23 cellular contexts compared by ENCODE assay signal in genomic region chr10:133466683-133467275, GRCh38. TPM values are rescaled to one million over a fixed set of nuclear protein-coding genes. Genes with fewer than 3 reads are reported as not detected.
DNase-seq lines count a peak whose midpoint lies in the region; ATAC-seq and TF ChIP-seq lines count a peak whose summit lies in the region.
"Had no signal": no experiment of that assay in that cellular context is flagged by ENCODE, and none has a peak within 500 bp of the region (broad histone marks: within the 10 kb centered on the region; RNA-seq: fewer than 3 reads in every experiment).

No MANE protein-coding gene starts in this region.

- H4K91ac ChIP-seq in neuronal stem cell (ENCODE audit: low read depth, low read length, poor library complexity), result no peak overlapping the region

- in situ Hi-C loops in GM13977 (cut with MboI; ENCODE audit: low pct_unique_long_range_greater_than_20kb, low sequenced_read_pairs, unreplicated experiment), result no loop called here

- H3K4me2 ChIP-seq in neuronal stem cell (ENCODE audit: insufficient read depth, low read length, poor library complexity, severe bottlenecking), result no peak overlapping the region

- no peak overlapping the region for H2BK12ac ChIP-seq in neuronal stem cell (ENCODE audit: low read length)

- H3K4ac ChIP-seq in neuronal stem cell (ENCODE audit: low read length), result no peak overlapping the region

- peaks cover 10% of the 10 kb centered on the region for H3K27me3 Mint-ChIP-seq in activated CD4-positive, alpha-beta T cell treated with anti-CD3 and anti-CD28 coated beads, Interleukin-2, amount 10 ng/mL, durations not matched to agents 7 days and 5 days
- no peaks in the 10 kb centered on the region for H3K27me3 Mint-ChIP-seq in activated T-helper 17 cell treated with anti-CD3 and anti-CD28 coated beads, Interleukin-2, amount 50 U/mL, for 72 hours
- H3K27me3 Mint-ChIP-seq in CD4-positive, alpha-beta memory T cell, result no peaks in the 10 kb centered on the region
- H3K27me3 Mint-ChIP-seq: CD4-positive, CD25-positive, alpha-beta regulatory T cell had no signal

- TF ChIP-seq CTCF in GM13977 (IDR thresholded peaks at IDR 0.05; ENCODE audit: extremely low read depth, insufficient read depth, missing control alignments), result no peak

- no peak overlapping the region for H3K4me3 Mint-ChIP-seq in activated CD4-positive, alpha-beta T cell treated with anti-CD3 and anti-CD28 coated beads, Interleukin-2, amount 10 ng/mL, durations not matched to agents 7 days and 5 days
- H3K4me3 Mint-ChIP-seq in activated T-helper 17 cell treated with anti-CD3 and anti-CD28 coated beads, Interleukin-2, amount 50 U/mL, for 72 hours, result no peak overlapping the region
- H3K4me3 Mint-ChIP-seq in CD4-positive, alpha-beta memory T cell, result peak overlapping the region in 1 of 8 donors; percentile 42
- H3K4me3 Mint-ChIP-seq: CD4-positive, CD25-positive, alpha-beta regulatory T cell; HFFc6 had no signal

- H3K9ac ChIP-seq in neuronal stem cell (ENCODE audit: low read depth, low read length, poor library complexity), result no peak overlapping the region

- no peaks in the 10 kb centered on the region for H3K4me1 ChIP-seq in neuronal stem cell (ENCODE audit: control insufficient read depth in 2 of 2, insufficient read depth in 1 of 2, low read depth in 1 of 2, low read length in 2 of 2)
- no peaks in the 10 kb centered on the region for H3K4me1 ChIP-seq in CD4-positive, alpha-beta memory T cell (ENCODE audit: insufficient read depth, low read length)
- H3K4me1 ChIP-seq: BE2C had no signal

- no peak overlapping the region for H2AFZ ChIP-seq in neuronal stem cell (ENCODE audit: low read length)

- H3K27me3 ChIP-seq in neuronal stem cell (ENCODE audit: control insufficient read depth in 3 of 3, insufficient read depth in 3 of 3, low read depth in 1 of 3, low read length in 3 of 3), result no peaks in the 10 kb centered on the region
- no peaks in the 10 kb centered on the region for H3K27me3 ChIP-seq in CD4-positive, alpha-beta memory T cell (ENCODE audit: insufficient read depth, low read length)
- H3K27me3 ChIP-seq: BE2C had no signal

- no peak overlapping the region for H3K4me3 ChIP-seq in neuronal stem cell (ENCODE audit: low read length in 2 of 2)
- no peak overlapping the region for H3K4me3 ChIP-seq in CD4-positive, alpha-beta memory T cell (ENCODE audit: low read length in 2 of 2)
- H3K4me3 ChIP-seq: GM12878 had no signal

- H3K4me1 Mint-ChIP-seq in activated CD4-positive, alpha-beta T cell treated with anti-CD3 and anti-CD28 coated beads, Interleukin-2, amount 10 ng/mL, durations not matched to agents 7 days and 5 days, result no peaks in the 10 kb centered on the region
- H3K4me1 Mint-ChIP-seq in activated T-helper 17 cell treated with anti-CD3 and anti-CD28 coated beads, Interleukin-2, amount 50 U/mL, for 72 hours, result peaks cover 13% of the 10 kb centered on the region
- H3K4me1 Mint-ChIP-seq in CD4-positive, alpha-beta memory T cell, result peaks cover 0 to 16% (median 2%) of the 10 kb centered on the region in 4 donors
- H3K4me1 Mint-ChIP-seq: CD4-positive, CD25-positive, alpha-beta regulatory T cell had no signal

- H2BK15ac ChIP-seq in neuronal stem cell (ENCODE audit: low read length), result no peak overlapping the region

- no peak overlapping the region for H2AK5ac ChIP-seq in neuronal stem cell (ENCODE audit: low read depth, low read length)

- no peak overlapping the region for H3K27ac Mint-ChIP-seq in activated CD4-positive, alpha-beta T cell treated with anti-CD3 and anti-CD28 coated beads, Interleukin-2, amount 10 ng/mL, durations not matched to agents 7 days and 5 days
- peak overlapping the region; percentile 65 for H3K27ac Mint-ChIP-seq in activated T-helper 17 cell treated with anti-CD3 and anti-CD28 coated beads, Interleukin-2, amount 50 U/mL, for 72 hours
- no peak overlapping the region for H3K27ac Mint-ChIP-seq in CD4-positive, alpha-beta memory T cell
- H3K27ac Mint-ChIP-seq: CD4-positive, CD25-positive, alpha-beta regulatory T cell; HFFc6 had no signal

- no peak overlapping the region for H3K14ac ChIP-seq in neuronal stem cell (ENCODE audit: low read length)

- intact Hi-C loops in CD4-positive, alpha-beta memory T cell (cut with micrococcal nuclease), result no loop called here

- no peak overlapping the region for H2BK120ac ChIP-seq in neuronal stem cell (ENCODE audit: low read depth, low read length)

- no peak overlapping the region for H4K8ac ChIP-seq in neuronal stem cell (ENCODE audit: low read depth, low read length)

- no CpG with 5 or more reads among the region's 7 CpGs for WGBS in neuronal stem cell (ENCODE audit: extremely low coverage in 2 of 2, insufficient read length in 2 of 2, insufficient replicate concordance in 1 of 2), 2 donors

- POLR2A ChIA-PET in activated CD4-positive, alpha-beta T cell treated with anti-CD3 and anti-CD28 coated beads, Interleukin-2, amount 10 ng/mL, durations not matched to agents 7 days and 5 days (lab: Charles Lee), result no interaction called here
- POLR2A ChIA-PET in CD4-positive, alpha-beta memory T cell (lab: Charles Lee; ENCODE audit: partially characterized antibody), result no interaction called here

- no peaks in the 10 kb centered on the region for H3K79me1 ChIP-seq in neuronal stem cell (ENCODE audit: low read depth, low read length)

- no peak overlapping the region for H3K27ac ChIP-seq in neuronal stem cell (replicated peaks; ENCODE audit: low read length)
- H3K27ac ChIP-seq in CD4-positive, alpha-beta memory T cell (ENCODE audit: low read depth, low read length), result no peak overlapping the region

- no peaks in the 10 kb centered on the region for H3K9me3 Mint-ChIP-seq in activated CD4-positive, alpha-beta T cell treated with anti-CD3 and anti-CD28 coated beads, Interleukin-2, amount 10 ng/mL, durations not matched to agents 7 days and 5 days
- no peaks in the 10 kb centered on the region for H3K9me3 Mint-ChIP-seq in activated T-helper 17 cell treated with anti-CD3 and anti-CD28 coated beads, Interleukin-2, amount 50 U/mL, for 72 hours
- peaks cover 0 to 7% (median 0%) of the 10 kb centered on the region in 8 donors for H3K9me3 Mint-ChIP-seq in CD4-positive, alpha-beta memory T cell

- ATAC-seq in activated T-helper 17 cell treated with anti-CD3 and anti-CD28 coated beads, Interleukin-2, amount 50 U/mL, for 72 hours (replicated peaks), result no peak
- no peak for ATAC-seq in GM21526 (IDR thresholded peaks at IDR 0.05; ENCODE audit: low FRiP score, unreplicated experiment)
- ATAC-seq: GM12878 had no signal

- no peaks in the 10 kb centered on the region for H3K36me3 Mint-ChIP-seq in activated CD4-positive, alpha-beta T cell treated with anti-CD3 and anti-CD28 coated beads, Interleukin-2, amount 10 ng/mL, durations not matched to agents 7 days and 5 days (ENCODE audit: low read depth)
- peaks cover 32% of the 10 kb centered on the region for H3K36me3 Mint-ChIP-seq in activated T-helper 17 cell treated with anti-CD3 and anti-CD28 coated beads, Interleukin-2, amount 50 U/mL, for 72 hours (ENCODE audit: low read depth)
- H3K36me3 Mint-ChIP-seq in CD4-positive, alpha-beta memory T cell, result peaks cover 15 to 23% of the 10 kb centered on the region in 2 donors

- H3K23ac ChIP-seq in neuronal stem cell (ENCODE audit: low read depth, low read length, poor library complexity), result peak overlapping the region; percentile 37

- H3K9me3 ChIP-seq in neuronal stem cell (replicated peaks in 1 of 2; ENCODE audit: control insufficient read depth in 2 of 2, insufficient read depth in 1 of 2, low read depth in 1 of 2, low read length in 2 of 2), result peaks cover 0 to 52% of the 10 kb centered on the region in 2 donors
- no peaks in the 10 kb centered on the region for H3K9me3 ChIP-seq in CD4-positive, alpha-beta memory T cell (ENCODE audit: control insufficient read depth in 1 of 2, low read length in 2 of 2)
- H3K9me3 ChIP-seq: BE2C had no signal

- no peaks in the 10 kb centered on the region for H3K36me3 ChIP-seq in neuronal stem cell (replicated peaks in 1 of 2; ENCODE audit: control insufficient read depth in 2 of 2, insufficient read depth in 2 of 2, low read length in 2 of 2)
- H3K36me3 ChIP-seq in CD4-positive, alpha-beta memory T cell (ENCODE audit: insufficient read depth, low read length), result no peaks in the 10 kb centered on the region
- H3K36me3 ChIP-seq: BE2C had no signal

- CTCF ChIA-PET in activated CD4-positive, alpha-beta T cell treated with anti-CD3 and anti-CD28 coated beads, Interleukin-2, amount 10 ng/mL, durations not matched to agents 7 days and 5 days (lab: Charles Lee), result no interaction called here
- CTCF ChIA-PET in CD4-positive, alpha-beta memory T cell (lab: Charles Lee; ENCODE audit: partially characterized antibody), result no interaction called here

- H2BK5ac ChIP-seq in neuronal stem cell (ENCODE audit: low read length), result no peak overlapping the region

- DNase-seq in activated CD4-positive, alpha-beta T cell treated with anti-CD3 and anti-CD28 coated beads, Interleukin-2, amount 10 ng/mL, durations not matched to agents 7 days and 5 days, result peak; percentile 1
- DNase-seq in activated CD4-positive, alpha-beta T cell treated with anti-CD3 and anti-CD28 coated beads for 4 hours, result no peak
- DNase-seq in GM13977 (ENCODE audit: low spot score) (peak; percentile 13), neuronal stem cell (ENCODE audit: low spot score) (no peak), hepatic stellate cell (ENCODE audit: low spot score) (no peak)
- no peak for DNase-seq in CD4-positive, alpha-beta memory T cell
- DNase-seq: BE2C; CD4-positive, CD25-positive, alpha-beta regulatory T cell; DMS153; GF-D8; HFFc6; NCI-H1417; NCI-H187; NCI-H226; NCI-H524; NCI-H82; SIG-M5 had no signal

- H3K18ac ChIP-seq in neuronal stem cell (ENCODE audit: low read length), result no peak overlapping the region

RNA-seq across cellular contexts. Expression of gene SCART1, which starts 13.0 kb away (rescaled TPM):
- 1 to 10 TPM; 3.7 to 4.5 TPM for total RNA-seq in activated CD4-positive, alpha-beta T cell treated with anti-CD3 and anti-CD28 coated beads, Interleukin-2, amount 10 ng/mL, durations not matched to agents 7 days and 5 days
- 10 to 100 TPM in 1 of 2 donors, 1 to 10 TPM in 1; 7.2 to 17.3 TPM for total RNA-seq in activated T-helper 17 cell treated with anti-CD3 and anti-CD28 coated beads, Interleukin-2, amount 50 U/mL, for 72 hours
- polyA plus RNA-seq in neuronal stem cell (2013, experiment 1 of 2), result 0.56 TPM
- 0.46 TPM for polyA plus RNA-seq in neuronal stem cell (2013, experiment 2 of 2)
- total RNA-seq in CD4-positive, alpha-beta memory T cell, result 10 to 100 TPM; 10.5 to 11.2 TPM
- polyA plus RNA-seq in CD4-positive, alpha-beta memory T cell, result 1 to 10 TPM in 1 of 2 donors, under 1 TPM in 1; 0.49 to 1.2 TPM
- total RNA-seq: A172 had no signal

RNA-seq across cellular contexts. Expression of gene SPRN, which starts 42.4 kb away (rescaled TPM):
- total RNA-seq in activated CD4-positive, alpha-beta T cell treated with anti-CD3 and anti-CD28 coated beads, Interleukin-2, amount 10 ng/mL, durations not matched to agents 7 days and 5 days, result not detected
- not detected for total RNA-seq in activated T-helper 17 cell treated with anti-CD3 and anti-CD28 coated beads, Interleukin-2, amount 50 U/mL, for 72 hours
- polyA plus RNA-seq in neuronal stem cell (2013, experiment 1 of 2), result 0.52 TPM
- polyA plus RNA-seq in neuronal stem cell (2013, experiment 2 of 2), result 0.53 TPM
- total RNA-seq in CD4-positive, alpha-beta memory T cell, result not detected
- polyA plus RNA-seq in CD4-positive, alpha-beta memory T cell, result under 1 TPM; 0.14 to 0.26 TPM
- total RNA-seq: A172; CD4-positive, CD25-positive, alpha-beta regulatory T cell; GM12878; M059J; RPMI7951 had no signal

Comparison
In these comparisons a context has a peak if more than half of its experiments do, and no peak if none do; other contexts are left out.
1. DNase-seq: peak in activated CD4-positive, alpha-beta T cell treated with anti-CD3 and anti-CD28 coated beads, Interleukin-2, amount 10 ng/mL, durations not matched to agents 7 days and 5 days (single experiment) and GM13977 (single experiment); none in activated CD4-positive, alpha-beta T cell treated with anti-CD3 and anti-CD28 coated beads for 4 hours (0 of 2), neuronal stem cell (single experiment), hepatic stellate cell (single experiment) and CD4-positive, alpha-beta memory T cell (0 of 5).